1 cellular context compared by ENCODE assay signal in the genomic region with DNA sequence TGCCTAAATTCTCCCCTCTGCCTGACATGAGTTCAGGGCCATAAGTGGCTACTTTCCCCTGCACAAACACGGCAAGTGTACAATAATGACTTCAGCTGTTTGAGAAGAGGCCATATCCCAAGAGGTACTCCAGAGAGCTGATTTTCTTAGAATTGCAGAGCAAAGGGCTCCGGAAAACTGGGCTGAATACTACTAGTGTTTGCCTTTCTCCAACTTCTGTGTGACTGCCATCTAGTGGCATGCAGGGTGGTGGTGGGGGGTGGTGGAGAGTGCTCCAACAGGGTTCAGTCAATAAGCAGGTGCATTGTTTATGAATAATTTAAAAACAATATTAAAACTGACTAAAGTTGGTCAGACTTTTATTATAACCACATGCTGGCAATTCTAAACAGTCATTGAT.
TF ChIP-seq lines count a peak whose summit lies in the region.

No MANE protein-coding gene starts in this region.

TF ChIP-seq in WTC11, 78 proteins besides CTCF, POLR2A, EP300 and RAD21 (continued from another document):
- TF ChIP-seq NR2C2 (CRISPR knock-in tag; IDR thresholded peaks at IDR 0.05) (no peak), FOXJ3 (CRISPR knock-in tag; IDR thresholded peaks at IDR 0.05; ENCODE audit: borderline replicate concordance) (no peak), ZNF671 (CRISPR knock-in tag; IDR thresholded peaks at IDR 0.05) (no peak), ZNF232 (CRISPR knock-in tag; IDR thresholded peaks at IDR 0.05) (no peak), IRF2 (CRISPR knock-in tag; IDR thresholded peaks at IDR 0.05; ENCODE audit: borderline replicate concordance, low read depth) (no peak), JAZF1 (CRISPR knock-in tag; IDR thresholded peaks at IDR 0.05) (no peak), TEAD1 (CRISPR knock-in tag; IDR thresholded peaks at IDR 0.05) (no peak)
- TF ChIP-seq, protein P1, sequence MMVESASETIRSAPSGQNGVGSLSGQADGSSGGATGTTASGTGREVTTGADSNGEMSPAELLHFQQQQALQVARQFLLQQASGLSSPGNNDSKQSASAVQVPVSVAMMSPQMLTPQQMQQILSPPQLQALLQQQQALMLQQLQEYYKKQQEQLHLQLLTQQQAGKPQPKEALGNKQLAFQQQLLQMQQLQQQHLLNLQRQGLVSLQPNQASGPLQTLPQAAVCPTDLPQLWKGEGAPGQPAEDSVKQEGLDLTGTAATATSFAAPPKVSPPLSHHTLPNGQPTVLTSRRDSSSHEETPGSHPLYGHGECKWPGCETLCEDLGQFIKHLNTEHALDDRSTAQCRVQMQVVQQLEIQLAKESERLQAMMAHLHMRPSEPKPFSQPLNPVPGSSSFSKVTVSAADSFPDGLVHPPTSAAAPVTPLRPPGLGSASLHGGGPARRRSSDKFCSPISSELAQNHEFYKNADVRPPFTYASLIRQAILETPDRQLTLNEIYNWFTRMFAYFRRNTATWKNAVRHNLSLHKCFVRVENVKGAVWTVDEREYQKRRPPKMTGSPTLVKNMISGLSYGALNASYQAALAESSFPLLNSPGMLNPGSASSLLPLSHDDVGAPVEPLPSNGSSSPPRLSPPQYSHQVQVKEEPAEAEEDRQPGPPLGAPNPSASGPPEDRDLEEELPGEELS (CRISPR knock-in tag; IDR thresholded peaks at IDR 0.05): no peak
- TF ChIP-seq, protein P2, sequence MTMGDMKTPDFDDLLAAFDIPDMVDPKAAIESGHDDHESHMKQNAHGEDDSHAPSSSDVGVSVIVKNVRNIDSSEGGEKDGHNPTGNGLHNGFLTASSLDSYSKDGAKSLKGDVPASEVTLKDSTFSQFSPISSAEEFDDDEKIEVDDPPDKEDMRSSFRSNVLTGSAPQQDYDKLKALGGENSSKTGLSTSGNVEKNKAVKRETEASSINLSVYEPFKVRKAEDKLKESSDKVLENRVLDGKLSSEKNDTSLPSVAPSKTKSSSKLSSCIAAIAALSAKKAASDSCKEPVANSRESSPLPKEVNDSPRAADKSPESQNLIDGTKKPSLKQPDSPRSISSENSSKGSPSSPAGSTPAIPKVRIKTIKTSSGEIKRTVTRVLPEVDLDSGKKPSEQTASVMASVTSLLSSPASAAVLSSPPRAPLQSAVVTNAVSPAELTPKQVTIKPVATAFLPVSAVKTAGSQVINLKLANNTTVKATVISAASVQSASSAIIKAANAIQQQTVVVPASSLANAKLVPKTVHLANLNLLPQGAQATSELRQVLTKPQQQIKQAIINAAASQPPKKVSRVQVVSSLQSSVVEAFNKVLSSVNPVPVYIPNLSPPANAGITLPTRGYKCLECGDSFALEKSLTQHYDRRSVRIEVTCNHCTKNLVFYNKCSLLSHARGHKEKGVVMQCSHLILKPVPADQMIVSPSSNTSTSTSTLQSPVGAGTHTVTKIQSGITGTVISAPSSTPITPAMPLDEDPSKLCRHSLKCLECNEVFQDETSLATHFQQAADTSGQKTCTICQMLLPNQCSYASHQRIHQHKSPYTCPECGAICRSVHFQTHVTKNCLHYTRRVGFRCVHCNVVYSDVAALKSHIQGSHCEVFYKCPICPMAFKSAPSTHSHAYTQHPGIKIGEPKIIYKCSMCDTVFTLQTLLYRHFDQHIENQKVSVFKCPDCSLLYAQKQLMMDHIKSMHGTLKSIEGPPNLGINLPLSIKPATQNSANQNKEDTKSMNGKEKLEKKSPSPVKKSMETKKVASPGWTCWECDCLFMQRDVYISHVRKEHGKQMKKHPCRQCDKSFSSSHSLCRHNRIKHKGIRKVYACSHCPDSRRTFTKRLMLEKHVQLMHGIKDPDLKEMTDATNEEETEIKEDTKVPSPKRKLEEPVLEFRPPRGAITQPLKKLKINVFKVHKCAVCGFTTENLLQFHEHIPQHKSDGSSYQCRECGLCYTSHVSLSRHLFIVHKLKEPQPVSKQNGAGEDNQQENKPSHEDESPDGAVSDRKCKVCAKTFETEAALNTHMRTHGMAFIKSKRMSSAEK (CRISPR knock-in tag; IDR thresholded peaks at IDR 0.05; ENCODE audit: borderline replicate concordance): no peak
